ENCODE assay signal across 11 cellular contexts in genomic region chr22:36378080-36378788, GRCh38. TPM values are rescaled to one million over a fixed set of nuclear protein-coding genes. Genes with fewer than 3 reads are reported as not detected.
A peak's percentile ranks its signal among the peaks of the same experiment; 100 is the strongest.
DNase-seq lines count a peak whose midpoint lies in the region; ATAC-seq, FAIRE-seq and TF ChIP-seq lines count a peak whose summit lies in the region.
"Had no signal": no experiment of that assay in that cellular context is flagged by ENCODE, and none has a peak within 500 bp of the region (broad histone marks: within the 10 kb centered on the region; RNA-seq: fewer than 3 reads in every experiment).

No MANE protein-coding gene starts in this region.

- peak overlapping the region; percentile 82 for H3K4me3 Mint-ChIP-seq in stimulated activated naive CD8-positive, alpha-beta T cell treated with anti-CD3 and anti-CD28 coated beads, Interleukin-15, Interleukin-2, amounts not matched to agents 100 ng/mL and 50 ng/mL, for 24 hours
- no peak overlapping the region for H3K4me3 Mint-ChIP-seq in nephron progenitor cell

- peaks cover 99% of the 10 kb centered on the region for H3K4me1 Mint-ChIP-seq in stimulated activated naive CD8-positive, alpha-beta T cell treated with anti-CD3 and anti-CD28 coated beads, Interleukin-15, Interleukin-2, amounts not matched to agents 100 ng/mL and 50 ng/mL, for 24 hours (ENCODE audit: low read depth)
- peaks cover 48% of the 10 kb centered on the region for H3K4me1 Mint-ChIP-seq in nephron progenitor cell

- H3K27ac Mint-ChIP-seq in stimulated activated naive CD8-positive, alpha-beta T cell treated with anti-CD3 and anti-CD28 coated beads, Interleukin-15, Interleukin-2, amounts not matched to agents 100 ng/mL and 50 ng/mL, for 24 hours = peak overlapping the region; percentile 95
- H3K27ac Mint-ChIP-seq in nephron progenitor cell = peak overlapping the region; percentile 21

- H3K36me3 Mint-ChIP-seq in stimulated activated naive CD8-positive, alpha-beta T cell treated with anti-CD3 and anti-CD28 coated beads, Interleukin-15, Interleukin-2, amounts not matched to agents 100 ng/mL and 50 ng/mL, for 24 hours (ENCODE audit: low read depth) = peaks cover 70% of the 10 kb centered on the region
- H3K36me3 Mint-ChIP-seq in nephron progenitor cell (ENCODE audit: low read depth) = peaks cover 25% of the 10 kb centered on the region

- H3K27me3 Mint-ChIP-seq in stimulated activated naive CD8-positive, alpha-beta T cell treated with anti-CD3 and anti-CD28 coated beads, Interleukin-15, Interleukin-2, amounts not matched to agents 100 ng/mL and 50 ng/mL, for 24 hours = no peaks in the 10 kb centered on the region
- no peaks in the 10 kb centered on the region for H3K27me3 Mint-ChIP-seq in nephron progenitor cell (ENCODE audit: low read depth, poor library complexity)

- peak overlapping the region; percentile 46 for H3K4me3 ChIP-seq in coronary artery
- H3K4me3 ChIP-seq: SJSA1 had no signal

- FAIRE-seq in GM19239 (lab: Jason Lieb, UNC) = no peak
- no peak for FAIRE-seq in D721Med (lab: Jason Lieb, UNC)

- peak overlapping the region; percentile 79 to 98 for H3K27ac ChIP-seq in coronary artery
- H3K27ac ChIP-seq: foreskin keratinocyte, SJSA1 had no signal

- no peak for DNase-seq in stimulated activated naive CD8-positive, alpha-beta T cell treated with anti-CD3 and anti-CD28 coated beads, Interleukin-15, Interleukin-2, amounts not matched to agents 100 U/mL and 50 U/mL, for 24 hours
- DNase-seq in coronary artery (ENCODE audit: low spot score) = no peak
- DNase-seq in nephron progenitor cell = no peak
- DNase-seq in AML-193 (lab: John Stamatoyannopoulos, UW) = no peak
- no peak for DNase-seq in GM19239 (ENCODE audit: insufficient read length, low spot score)
- DNase-seq in D721Med (ENCODE audit: insufficient read length, low spot score) = no peak
- DNase-seq in mesenteric fat pad (ENCODE audit: low spot score) = no peak
- DNase-seq: NCI-H1092 had no signal

- H3K9me3 Mint-ChIP-seq in stimulated activated naive CD8-positive, alpha-beta T cell treated with anti-CD3 and anti-CD28 coated beads, Interleukin-15, Interleukin-2, amounts not matched to agents 100 ng/mL and 50 ng/mL, for 24 hours = no peaks in the 10 kb centered on the region
- no peaks in the 10 kb centered on the region for H3K9me3 Mint-ChIP-seq in nephron progenitor cell

- no peak for ATAC-seq in stimulated activated naive CD8-positive, alpha-beta T cell treated with anti-CD3 and anti-CD28 coated beads, Interleukin-15, Interleukin-2, amounts not matched to agents 100 U/mL and 50 U/mL, for 24 hours
- ATAC-seq: foreskin keratinocyte had no signal

- TF ChIP-seq CTCF in coronary artery (IDR thresholded peaks at IDR 0.05) (no peak), nephron progenitor cell (IDR thresholded peaks at IDR 0.05) (no peak), D721Med (IDR thresholded peaks at IDR 0.05; ENCODE audit: insufficient read depth, missing control alignments) (no peak)

RNA-seq across cellular contexts. Expression of gene MYH9, which starts 9.5 kb away (rescaled TPM):
- total RNA-seq in mesenteric fat pad = 673 TPM
